In the genomic region with DNA sequence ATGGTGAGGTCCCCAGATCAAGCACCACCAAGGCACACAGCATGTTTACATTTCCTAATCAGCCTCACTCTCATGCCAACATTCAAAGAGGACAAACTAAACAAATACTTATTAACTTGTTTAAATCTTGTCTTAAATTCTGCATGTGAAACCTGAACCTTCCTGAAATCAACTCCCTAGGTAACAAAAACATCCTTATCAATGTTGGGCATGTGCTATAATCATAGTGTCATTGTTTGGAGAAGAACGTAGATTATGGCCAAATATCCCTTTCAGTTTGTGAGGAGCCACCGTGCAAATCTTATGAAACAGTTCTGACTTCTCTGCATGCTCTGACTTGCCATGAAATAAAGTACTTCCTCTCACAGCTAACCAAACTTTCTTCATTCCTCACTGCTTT, we compare ENCODE assay signal across 18 cellular contexts.
DNase-seq lines count a peak whose midpoint lies in the region; ATAC-seq and TF ChIP-seq lines count a peak whose summit lies in the region.
"Had no signal": no experiment of that assay in that cellular context is flagged by ENCODE, and none has a peak within 500 bp of the region (broad histone marks: within the 10 kb centered on the region; RNA-seq: fewer than 3 reads in every experiment).

No MANE protein-coding gene starts in this region.

- H2BK5ac ChIP-seq in mesendoderm (ENCODE audit: low read length): no peak overlapping the region

- H3K23ac ChIP-seq in mesendoderm (ENCODE audit: low read length): no peak overlapping the region

- ATAC-seq in GM19372 (IDR thresholded peaks at IDR 0.05; ENCODE audit: low read depth, unreplicated experiment) (peak; percentile 70), aorta (ENCODE audit: low FRiP score) (no peak), HG02642 (IDR thresholded peaks at IDR 0.05; ENCODE audit: poor library complexity, unreplicated experiment) (no peak)

- no peak overlapping the region for H3K9ac ChIP-seq in mesendoderm (ENCODE audit: low read length)

- intact Hi-C loops in aorta (cut with DNase I): no loop called here

- DNase-seq in NCI-H146 (lab: John Stamatoyannopoulos, UW) (peak; percentile 36), mesendoderm (peak; percentile 2), aorta (no peak), HT-29 (ENCODE audit: low spot score) (no peak), tibial nerve (ENCODE audit: low spot score in 2 of 2) (no peak)
- DNase-seq: activated CD4-positive, alpha-beta T cell treated with anti-CD3 and anti-CD28 coated beads, Interleukin-2, amount 50 U/mL, for 1 hour; activated T-cell treated with anti-CD3 and anti-CD28 coated beads, Interleukin-2, amount 50 U/mL, for 1 hour; adrenal gland; C1 segment of cervical spinal cord; colonic mucosa; naive B cell; NCI-H2081 treated with DMSO at 0.1 percent for 48 hours; stimulated activated CD4-positive, alpha-beta T cell treated with anti-CD3 and anti-CD28 coated beads, Interleukin-12 subunit alpha, Interleukin-12 subunit beta, amount 100 ng/mL, for 4 hours; stomach had no signal

- no peak overlapping the region for H3K4me2 ChIP-seq in mesendoderm (ENCODE audit: low read length)

- H2AK5ac ChIP-seq in mesendoderm (ENCODE audit: low read length): no peak overlapping the region

- no peaks in the 10 kb centered on the region for H3K79me1 ChIP-seq in mesendoderm (ENCODE audit: low read length)

- no peak overlapping the region for H3K56ac ChIP-seq in mesendoderm (ENCODE audit: low read length)

- H3K9me3 ChIP-seq in aorta (ENCODE audit: control insufficient read depth, low read length) (no peaks in the 10 kb centered on the region), tibial nerve (peaks cover 0 to 7% (median 0%) of the 10 kb centered on the region in 4 donors)
- H3K9me3 ChIP-seq: adrenal gland, colonic mucosa, SJSA1, stomach had no signal

- TF ChIP-seq POLR2A in tibial nerve (IDR thresholded peaks at IDR 0.05): no peak

- no CpG with 5 or more reads among the region's 2 CpGs for WGBS in mesendoderm (ENCODE audit: extremely low coverage, insufficient coverage, low lambda C conversion rate)
- 3 to 8% methylated on average over 2 of the region's 2 CpGs for WGBS in aorta, 2 donors
- WGBS in tibial nerve, 2 donors: 33 to 52% methylated on average over 2 of the region's 2 CpGs

- no peak overlapping the region for H4K8ac ChIP-seq in mesendoderm (ENCODE audit: low read depth, low read length)

- TF ChIP-seq CTCF in VCaP (conservative IDR thresholded peaks at IDR 0.05) (no peak), tibial nerve (IDR thresholded peaks at IDR 0.05) (no peak)

- no peak overlapping the region for H2BK15ac ChIP-seq in mesendoderm (replicated peaks; ENCODE audit: low read depth)

- peak overlapping the region; percentile 13; the same call in 1 of the 2 replicates for H3K27ac ChIP-seq in VCaP
- no peak overlapping the region for H3K27ac ChIP-seq in mesendoderm (ENCODE audit: low read depth, low read length)
- no peak overlapping the region for H3K27ac ChIP-seq in aorta (ENCODE audit: low read depth in 1 of 2, low read length in 2 of 2)
- H3K27ac ChIP-seq in tibial nerve: no peak overlapping the region
- H3K27ac ChIP-seq: adrenal gland, colonic mucosa, SJSA1, stomach had no signal

- H4K5ac ChIP-seq in mesendoderm (ENCODE audit: low read length): no peak overlapping the region

- no peak overlapping the region for H3K4me3 ChIP-seq in mesendoderm (ENCODE audit: low read length)
- no peak overlapping the region for H3K4me3 ChIP-seq in aorta (ENCODE audit: low read length in 2 of 2)
- no peak overlapping the region for H3K4me3 ChIP-seq in tibial nerve
- H3K4me3 ChIP-seq: adrenal gland, colonic mucosa, SJSA1, stomach had no signal

- H3K4me1 ChIP-seq in mesendoderm (ENCODE audit: control insufficient read depth, low read depth, low read length) (no peaks in the 10 kb centered on the region), aorta (ENCODE audit: control insufficient read depth in 1 of 2, insufficient read depth in 2 of 2, low read length in 2 of 2) (no peaks in the 10 kb centered on the region), tibial nerve (no peaks in the 10 kb centered on the region)
- H3K4me1 ChIP-seq: adrenal gland, colonic mucosa, SJSA1 had no signal

- H3K79me2 ChIP-seq in mesendoderm (ENCODE audit: control insufficient read depth, insufficient read depth, low read length): no peaks in the 10 kb centered on the region

- H3K27me3 ChIP-seq in mesendoderm (ENCODE audit: insufficient read depth, low read length, poor library complexity) (no peaks in the 10 kb centered on the region), aorta (ENCODE audit: control insufficient read depth in 1 of 2, insufficient read depth in 2 of 2, low read length in 1 of 2) (no peaks in the 10 kb centered on the region), tibial nerve (no peaks in the 10 kb centered on the region)
- H3K27me3 ChIP-seq: adrenal gland, colonic mucosa, SJSA1, stomach had no signal

- H3K36me3 ChIP-seq in mesendoderm (ENCODE audit: control insufficient read depth, insufficient read depth, low read length) (no peaks in the 10 kb centered on the region), aorta (ENCODE audit: control insufficient read depth in 1 of 2, insufficient read depth in 2 of 2, low read length in 1 of 2) (no peaks in the 10 kb centered on the region), tibial nerve (no peaks in the 10 kb centered on the region)
- H3K36me3 ChIP-seq: adrenal gland, colonic mucosa, SJSA1, stomach had no signal

- H2BK120ac ChIP-seq in mesendoderm (ENCODE audit: low read depth, low read length): no peak overlapping the region

- TF ChIP-seq EP300 in tibial nerve (IDR thresholded peaks at IDR 0.05): no peak

- no peak overlapping the region for H3K18ac ChIP-seq in mesendoderm (ENCODE audit: low read length)

- H3K4ac ChIP-seq in mesendoderm (ENCODE audit: low read depth, low read length): no peak overlapping the region

Comparison
In these comparisons a context has a peak if more than half of its experiments do, and no peak if none do; other contexts are left out.
1. DNase-seq: peak in NCI-H146 (single experiment) and mesendoderm (single experiment); none in aorta (0 of 2), HT-29 (single experiment) and tibial nerve (0 of 2).